ENCODE assay signal across 9 cellular contexts in the genomic region with DNA sequence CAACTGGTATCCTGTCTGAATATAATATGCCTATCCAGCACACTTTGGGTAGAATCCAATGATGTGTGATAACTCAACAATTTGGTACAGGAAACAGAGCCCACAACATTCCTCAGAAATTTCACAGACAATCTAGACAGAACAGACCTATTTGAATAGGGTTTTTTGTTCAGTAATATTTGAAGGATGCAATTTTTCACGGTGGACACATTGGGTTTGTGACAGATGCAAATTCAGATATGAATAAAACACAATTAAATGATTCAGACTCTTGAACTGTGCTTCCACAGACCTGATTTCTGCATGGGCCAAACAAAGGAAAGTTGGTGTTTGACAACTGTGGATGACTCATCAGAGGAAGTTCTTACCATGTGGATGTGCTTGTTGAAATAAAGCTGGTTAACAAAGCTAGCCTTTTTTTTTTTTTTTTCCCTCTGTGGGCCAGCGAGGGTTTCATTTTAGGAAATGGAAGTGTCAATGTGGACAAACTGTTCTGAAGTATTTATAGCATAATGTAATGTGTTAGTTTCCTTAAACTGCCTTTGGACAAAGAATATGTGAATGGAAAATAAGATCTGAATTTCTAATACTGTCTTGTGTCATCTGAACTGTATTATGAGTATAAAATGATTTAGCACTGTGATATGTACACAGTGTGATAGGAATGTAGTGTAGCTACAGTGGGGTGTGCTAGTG. TPM values are rescaled to one million over a fixed set of nuclear protein-coding genes. Genes with fewer than 3 reads are reported as not detected.
A peak's percentile ranks its signal among the peaks of the same experiment; 100 is the strongest.
DNase-seq lines count a peak whose midpoint lies in the region; ATAC-seq and TF ChIP-seq lines count a peak whose summit lies in the region.
"Had no signal": no experiment of that assay in that cellular context is flagged by ENCODE, and none has a peak within 500 bp of the region (broad histone marks: within the 10 kb centered on the region; RNA-seq: fewer than 3 reads in every experiment).

No MANE protein-coding gene starts in this region.

- peak overlapping the region; percentile 94 for H3K4me2 ChIP-seq in OCI-LY3 (ENCODE audit: low read length)

- H3K9ac ChIP-seq in OCI-LY3 (ENCODE audit: low read length), result peak overlapping the region; percentile 77

- no peak overlapping the region for H2AFZ ChIP-seq in ACC112 (ENCODE audit: low read length, unreplicated experiment)
- H2AFZ ChIP-seq in OCI-LY3 (ENCODE audit: low read depth, low read length), result no peak overlapping the region

- ATAC-seq in body of pancreas (peak; percentile 82), HG02678 (IDR thresholded peaks at IDR 0.05; ENCODE audit: unreplicated experiment) (no peak)
- no peak for ATAC-seq in stimulated activated naive B cell treated with anti-CD40 and anti-IgM and Interleukin-4, amounts not matched to agents 10 μg/mL and 1 μg/mL and 100 μg/mL, for 72 hours (replicated peaks)

- H4K20me1 ChIP-seq in OCI-LY3 (ENCODE audit: insufficient read depth, low read length), result no peaks in the 10 kb centered on the region

- peak overlapping the region; percentile 85 for H3K27ac ChIP-seq in ACC112 (ENCODE audit: low read depth, low read length)
- peak overlapping the region; percentile 96 for H3K27ac ChIP-seq in OCI-LY3 (ENCODE audit: low read length)
- peak overlapping the region in 3 of 4 donors; percentile 13 to 79 (median 47) for H3K27ac ChIP-seq in body of pancreas

- peaks cover 0 to 4% (median 0%) of the 10 kb centered on the region in 3 donors for H3K27me3 Mint-ChIP-seq in immature natural killer cell (ENCODE audit: low read depth in 3 of 3)
- no peaks in the 10 kb centered on the region for H3K27me3 Mint-ChIP-seq in stimulated activated naive B cell treated with anti-CD40 and anti-IgM and Interleukin-4, amounts not matched to agents 10 μg/mL and 1 μg/mL and 100 μg/mL, for 72 hours
- H3K27me3 Mint-ChIP-seq: naive thymus-derived CD8-positive, alpha-beta T cell had no signal

- H3K9me3 Mint-ChIP-seq in immature natural killer cell, result peaks cover 0 to 3% (median 0%) of the 10 kb centered on the region in 6 donors
- H3K9me3 Mint-ChIP-seq in stimulated activated naive B cell treated with anti-CD40 and anti-IgM and Interleukin-4, amounts not matched to agents 10 μg/mL and 1 μg/mL and 100 μg/mL, for 72 hours, result peaks cover 4 to 8% of the 10 kb centered on the region in 2 donors

- peaks cover 5% of the 10 kb centered on the region; the same call in 1 of the 2 replicates for H3K9me3 ChIP-seq in OCI-LY3 (ENCODE audit: insufficient read depth, low read length)
- no peaks in the 10 kb centered on the region for H3K9me3 ChIP-seq in body of pancreas

- peak; percentile 83 for DNase-seq in GM04504 (ENCODE audit: low read depth)
- DNase-seq in body of pancreas, result peak in 2 of 4 donors; percentile 27 to 57
- peak; percentile 46 to 54 (median 50) for DNase-seq in immature natural killer cell
- DNase-seq in stimulated activated naive B cell treated with anti-CD40 and anti-IgM and Interleukin-4, amounts not matched to agents 10 μg/mL and 1 μg/mL and 100 μg/mL, for 72 hours, result no peak
- no peak for DNase-seq in NCI-H187 treated with DMSO at 0.1 percent for 48 hours (lab: John Stamatoyannopoulos, UW)
- DNase-seq: naive thymus-derived CD8-positive, alpha-beta T cell had no signal

- peaks cover 20% of the 10 kb centered on the region for H3K79me2 ChIP-seq in ACC112 (ENCODE audit: control insufficient read depth, insufficient read depth, low read length, unreplicated experiment)
- H3K79me2 ChIP-seq in OCI-LY3 (ENCODE audit: low read length), result peaks cover 33% of the 10 kb centered on the region

- peak overlapping the region; percentile 51 to 87 (median 79) for H3K27ac Mint-ChIP-seq in immature natural killer cell
- H3K27ac Mint-ChIP-seq in stimulated activated naive B cell treated with anti-CD40 and anti-IgM and Interleukin-4, amounts not matched to agents 10 μg/mL and 1 μg/mL and 100 μg/mL, for 72 hours, result peak overlapping the region; percentile 87

- peak overlapping the region; percentile 46 to 70 (median 58) for H3K4me3 Mint-ChIP-seq in immature natural killer cell
- H3K4me3 Mint-ChIP-seq in stimulated activated naive B cell treated with anti-CD40 and anti-IgM and Interleukin-4, amounts not matched to agents 10 μg/mL and 1 μg/mL and 100 μg/mL, for 72 hours, result peak overlapping the region; percentile 35 to 48

- H3K4me3 ChIP-seq in ACC112 (ENCODE audit: low read depth, low read length) (peak overlapping the region; percentile 66), OCI-LY3 (ENCODE audit: low read length) (peak overlapping the region; percentile 44), body of pancreas (no peak overlapping the region)

- TF ChIP-seq POLR2A in body of pancreas (IDR thresholded peaks at IDR 0.05), result no peak

- H3K4me1 ChIP-seq in ACC112 (ENCODE audit: control insufficient read depth, insufficient read depth, low read length, unreplicated experiment) (peaks cover 49% of the 10 kb centered on the region), OCI-LY3 (ENCODE audit: low read length) (peaks cover 75% of the 10 kb centered on the region), body of pancreas (peaks cover 26% of the 10 kb centered on the region)

- 34 to 46% methylated on average over 2 of the region's 2 CpGs for WGBS in body of pancreas, 2 donors

- intact Hi-C loops in body of pancreas (cut with DNase I), result no loop called here

- H3K4me1 Mint-ChIP-seq in immature natural killer cell, result peaks cover 34 to 53% of the 10 kb centered on the region in 2 donors
- H3K4me1 Mint-ChIP-seq in stimulated activated naive B cell treated with anti-CD40 and anti-IgM and Interleukin-4, amounts not matched to agents 10 μg/mL and 1 μg/mL and 100 μg/mL, for 72 hours, result peaks cover 35 to 62% of the 10 kb centered on the region in 2 donors

- H3K27me3 ChIP-seq in ACC112 (ENCODE audit: insufficient read depth, low read length) (no peaks in the 10 kb centered on the region), OCI-LY3 (ENCODE audit: low read depth, low read length) (no peaks in the 10 kb centered on the region), body of pancreas (no peaks in the 10 kb centered on the region)

- peaks cover 6 to 12% (median 9%) of the 10 kb centered on the region in 3 donors for H3K36me3 Mint-ChIP-seq in immature natural killer cell
- peaks cover 11 to 12% of the 10 kb centered on the region in 2 donors for H3K36me3 Mint-ChIP-seq in stimulated activated naive B cell treated with anti-CD40 and anti-IgM and Interleukin-4, amounts not matched to agents 10 μg/mL and 1 μg/mL and 100 μg/mL, for 72 hours

- H3K36me3 ChIP-seq in ACC112 (ENCODE audit: insufficient read depth, low read length) (peaks cover 5% of the 10 kb centered on the region), OCI-LY3 (replicated peaks; ENCODE audit: low read depth, low read length) (peaks cover 9% of the 10 kb centered on the region), body of pancreas (replicated peaks in 1 of 2; ENCODE audit: insufficient read depth in 1 of 2, low read depth in 2 of 2) (no peaks in the 10 kb centered on the region)

- TF ChIP-seq CTCF in OCI-LY3 (IDR thresholded peaks at IDR 0.05; ENCODE audit: low read depth, low read length), result no peak
- peak in 1 of 7 experiments; percentile 3 for TF ChIP-seq CTCF in body of pancreas (IDR thresholded peaks at IDR 0.05)

RNA-seq across cellular contexts. Expression of a gene that starts 43.2 kb away (rescaled TPM):
- 10 to 100 TPM; 17.1 to 25.1 TPM for total RNA-seq in body of pancreas
- 10 to 100 TPM in 2 of 3 donors, 1 to 10 TPM in 1; 7.4 to 20.5 (median 19.4) TPM for polyA plus RNA-seq in immature natural killer cell

Comparison
In these comparisons a context has a peak if more than half of its experiments do, and no peak if none do; other contexts are left out.
1. H3K4me3 ChIP-seq: peak in ACC112 (single experiment) and OCI-LY3 (single experiment); none in body of pancreas (0 of 2).
2. DNase-seq: peak in GM04504 (single experiment) and immature natural killer cell (3 of 3); none in stimulated activated naive B cell treated with anti-CD40 and anti-IgM and Interleukin-4, amounts not matched to agents 10 μg/mL and 1 μg/mL and 100 μg/mL, for 72 hours (single experiment) and NCI-H187 treated with DMSO at 0.1 percent for 48 hours (single experiment).
3. Peak in every context shown above with its lines, with median percentiles within 50 percentile points of each other: H3K27ac ChIP-seq.